Comparison of ENCODE assay signal across 27 cellular contexts in genomic region chr1:111699268-111699667, GRCh38. TPM values are rescaled to one million over a fixed set of nuclear protein-coding genes. Genes with fewer than 3 reads are reported as not detected.
A peak's percentile ranks its signal among the peaks of the same experiment; 100 is the strongest.
DNase-seq lines count a peak whose midpoint lies in the region; ATAC-seq and TF ChIP-seq lines count a peak whose summit lies in the region.
"Had no signal": no experiment of that assay in that cellular context is flagged by ENCODE, and none has a peak within 500 bp of the region (broad histone marks: within the 10 kb centered on the region; RNA-seq: fewer than 3 reads in every experiment).

No MANE protein-coding gene starts in this region.

- H3K4me1 Mint-ChIP-seq in CD8-positive, alpha-beta T cell (ENCODE audit: low read depth), result peaks cover 20% of the 10 kb centered on the region
- H3K4me1 Mint-ChIP-seq in T-helper 17 cell (peaks cover 26% of the 10 kb centered on the region), natural killer cell (peaks cover 32 to 48% of the 10 kb centered on the region in 2 donors)
- H3K4me1 Mint-ChIP-seq: nephron progenitor cell had no signal

- no peaks in the 10 kb centered on the region for H3K4me1 ChIP-seq in CD8-positive, alpha-beta T cell (ENCODE audit: insufficient read depth, low read length)
- H3K4me1 ChIP-seq: HAP-1 had no signal

- no peaks in the 10 kb centered on the region for H3K27me3 Mint-ChIP-seq in CD8-positive, alpha-beta T cell (ENCODE audit: low read depth)
- H3K27me3 Mint-ChIP-seq in T-helper 17 cell (no peaks in the 10 kb centered on the region), natural killer cell (ENCODE audit: low read depth in 2 of 2) (no peaks in the 10 kb centered on the region)
- H3K27me3 Mint-ChIP-seq: activated CD4-positive, alpha-beta T cell treated with anti-CD3 and anti-CD28 coated beads, Interleukin-2, amount 10 ng/mL, durations not matched to agents 7 days and 5 days; CD8-positive, alpha-beta memory T cell; type B pancreatic cell had no signal

- H3K4me3 ChIP-seq in CD8-positive, alpha-beta T cell (ENCODE audit: low read depth, low read length), result no peak overlapping the region
- H3K4me3 ChIP-seq: gastroesophageal sphincter, HAP-1, hepatocyte, lung had no signal

- no peaks in the 10 kb centered on the region for H3K9me3 Mint-ChIP-seq in CD8-positive, alpha-beta T cell
- H3K9me3 Mint-ChIP-seq in natural killer cell, result no peaks in the 10 kb centered on the region
- H3K9me3 Mint-ChIP-seq: activated CD4-positive, alpha-beta T cell treated with anti-CD3 and anti-CD28 coated beads, Interleukin-2, amount 10 ng/mL, durations not matched to agents 7 days and 5 days; activated naive CD4-positive, alpha-beta T cell treated with anti-CD3 and anti-CD28 coated beads, Interleukin-2, amount 50 U/mL, for 72 hours; activated T-helper 2 cell treated with anti-CD3 and anti-CD28 coated beads, Interferon-gamma antibody, Interleukin-2, Interleukin-4, amounts not matched to agents 10 μg/mL and 5 μg/mL and 100 μg/mL, durations not matched to agents 14 hours and 24 hours and 36 hours; CD8-positive, alpha-beta memory T cell; nephron progenitor cell; type B pancreatic cell had no signal

- H3K9me3 ChIP-seq in CD8-positive, alpha-beta T cell (ENCODE audit: low read length), result no peaks in the 10 kb centered on the region
- H3K9me3 ChIP-seq in T-helper 17 cell (ENCODE audit: control insufficient read depth, low read length, poor library complexity, severe bottlenecking), result no peaks in the 10 kb centered on the region
- H3K9me3 ChIP-seq: gastroesophageal sphincter, HAP-1 had no signal

- no peak for TF ChIP-seq CTCF in CD8-positive, alpha-beta T cell (IDR thresholded peaks at IDR 0.05)
- no peak for TF ChIP-seq CTCF in natural killer cell (IDR thresholded peaks at IDR 0.05)

- intact Hi-C loops in CD8-positive, alpha-beta T cell (cut with DNase I, micrococcal nuclease), result no loop called here
- intact Hi-C loops in natural killer cell (cut with micrococcal nuclease), result no loop called here

- peaks cover 68% of the 10 kb centered on the region for H3K36me3 ChIP-seq in CD8-positive, alpha-beta T cell (ENCODE audit: insufficient read depth, low read length)

- H3K4me3 Mint-ChIP-seq in CD8-positive, alpha-beta T cell, result no peak overlapping the region
- H3K4me3 Mint-ChIP-seq in T-helper 17 cell, result no peak overlapping the region
- no peak overlapping the region for H3K4me3 Mint-ChIP-seq in natural killer cell
- H3K4me3 Mint-ChIP-seq: activated CD4-positive, alpha-beta T cell treated with anti-CD3 and anti-CD28 coated beads, Interleukin-2, amount 10 ng/mL, durations not matched to agents 7 days and 5 days; CD8-positive, alpha-beta memory T cell; nephron progenitor cell; type B pancreatic cell had no signal

- no peak for ATAC-seq in CD8-positive, alpha-beta T cell
- ATAC-seq in T-helper 17 cell (no peak), natural killer cell (no peak)
- ATAC-seq: activated naive CD4-positive, alpha-beta T cell treated with anti-CD3 and anti-CD28 coated beads, Interleukin-2, amount 50 U/mL, for 72 hours; gastroesophageal sphincter had no signal

- CTCF ChIA-PET in CD8-positive, alpha-beta T cell (lab: Charles Lee), result interaction anchor here (0.7 to 3.7 kb wide), 2 partner anchors 191 to 309 kb away, joined by 3 to 16 read pairs; no protein-coding TSS in a partner anchor

- peaks cover 74% of the 10 kb centered on the region for H3K36me3 Mint-ChIP-seq in CD8-positive, alpha-beta T cell
- H3K36me3 Mint-ChIP-seq in T-helper 17 cell (ENCODE audit: low read depth) (peaks cover 19% of the 10 kb centered on the region), natural killer cell (peaks cover 37% of the 10 kb centered on the region)

- peak overlapping the region; percentile 11 for H3K27ac Mint-ChIP-seq in CD8-positive, alpha-beta T cell
- H3K27ac Mint-ChIP-seq in T-helper 17 cell (peak overlapping the region; percentile 92), natural killer cell (peak overlapping the region; percentile 40 to 56)
- H3K27ac Mint-ChIP-seq: activated CD4-positive, alpha-beta T cell treated with anti-CD3 and anti-CD28 coated beads, Interleukin-2, amount 10 ng/mL, durations not matched to agents 7 days and 5 days; type B pancreatic cell had no signal

- POLR2A ChIA-PET in CD8-positive, alpha-beta T cell (lab: Charles Lee), result no interaction called here

- H3K27ac ChIP-seq in CD8-positive, alpha-beta T cell (ENCODE audit: low read depth, low read length), result no peak overlapping the region
- H3K27ac ChIP-seq: hepatocyte, WERI-Rb-1 had no signal

- peak; percentile 9 for DNase-seq in NOMO-1 treated with DMSO at 0.1 percent for 48 hours (lab: John Stamatoyannopoulos, UW; ENCODE audit: unreplicated experiment)
- DNase-seq in NOMO-1 (lab: John Stamatoyannopoulos, UW; ENCODE audit: unreplicated experiment in 2 of 2), result no peak
- DNase-seq in CD8-positive, alpha-beta T cell, result no peak
- DNase-seq in T-helper 17 cell, result no peak
- no peak for DNase-seq in natural killer cell
- DNase-seq in activated CD4-positive, CD25-positive, alpha-beta regulatory T cell treated with anti-CD3 and anti-CD28 coated beads, Interleukin-2, amount 50 U/mL, for 72 hours, result no peak
- no peak for DNase-seq in KG1 (lab: John Stamatoyannopoulos, UW)
- no peak for DNase-seq in NCI-H446 treated with DMSO at 0.1 percent for 48 hours (lab: John Stamatoyannopoulos, UW)
- DNase-seq: 8988T; activated CD4-positive, alpha-beta T cell treated with anti-CD3 and anti-CD28 coated beads, Interleukin-2, amount 10 ng/mL, durations not matched to agents 7 days and 5 days; aorta; CD8-positive, alpha-beta memory T cell; DMS153; NCI-H146; NCI-H345; nephron progenitor cell; stimulated activated CD4-positive, alpha-beta T cell treated with anti-CD3 and anti-CD28 coated beads, Interleukin-4, amount 100 ng/mL, for 1 hour; SW 1271; T1000; WERI-Rb-1 had no signal

- H3K27me3 ChIP-seq in CD8-positive, alpha-beta T cell (ENCODE audit: insufficient read depth, low read length), result no peaks in the 10 kb centered on the region
- H3K27me3 ChIP-seq: gastroesophageal sphincter, hepatocyte had no signal

RNA-seq across cellular contexts. Expression of gene INKA2, which starts 39.9 kb away (rescaled TPM):
- total RNA-seq in CD8-positive, alpha-beta T cell, result under 1 TPM; 0.36 to 0.54 TPM
- 1 to 10 TPM; 1.5 to 9.0 TPM for total RNA-seq in T-helper 17 cell
- total RNA-seq in natural killer cell, result 1 to 10 TPM in 2 of 3 donors, under 1 TPM in 1; 0.48 to 2.6 (median 1.4) TPM

RNA-seq across cellular contexts. Expression of gene DDX20, which starts 56.4 kb away (rescaled TPM):
- total RNA-seq in CD8-positive, alpha-beta T cell, result 10 to 100 TPM; 35.4 to 35.9 TPM
- total RNA-seq in T-helper 17 cell (10 to 100 TPM; 20.6 to 24.7 TPM), natural killer cell (10 to 100 TPM; 17.5 to 21.8 (median 17.7) TPM)

Comparison
In these comparisons a context has a peak if more than half of its experiments do, and no peak if none do; other contexts are left out.
1. H3K27ac Mint-ChIP-seq: peak in every context shown above with its lines; median percentile 92 in T-helper 17 cell; 48 in natural killer cell; 11 in CD8-positive, alpha-beta T cell.